In genomic region chr9:127930298-127931091, GRCh38 we compare ENCODE assay signal across 8 cellular contexts. TPM values are rescaled to one million over a fixed set of nuclear protein-coding genes. Genes with fewer than 3 reads are reported as not detected.
A peak's percentile ranks its signal among the peaks of the same experiment; 100 is the strongest.
DNase-seq lines count a peak whose midpoint lies in the region; ATAC-seq lines count a peak whose summit lies in the region.

PIP5KL1 (minus strand) TSS chr9:127930777; CDS start chr9:127930752, 25 bp downstream.

- no peak within 1 kb of the TSS for H3K18ac ChIP-seq in trophoblast cell (ENCODE audit: low read length)

- no peak within 1 kb of the TSS for H2BK120ac ChIP-seq in trophoblast cell (ENCODE audit: insufficient read depth, low read length, poor library complexity)

- in situ Hi-C loops in GM23248 (cut with MboI), result no loop called here

- intact Hi-C loops in left cardiac atrium (cut with DNase I), result no loop called here
- intact Hi-C loops in aorta (cut with DNase I), result no loop called here

- no peak within 1 kb of the TSS for H3K14ac ChIP-seq in trophoblast cell (ENCODE audit: low read length)

- peak within 1 kb of the TSS; percentile 86 for H3K4me2 ChIP-seq in GM23248 (ENCODE audit: unreplicated experiment)
- H3K4me2 ChIP-seq in Karpas-422 (ENCODE audit: low read depth, low read length, poor library complexity, severe bottlenecking), result peak within 1 kb of the TSS; percentile 93
- H3K4me2 ChIP-seq in trophoblast cell (ENCODE audit: low read length), result peak within 1 kb of the TSS; percentile 73

- H3K23ac ChIP-seq in trophoblast cell (ENCODE audit: low read length), result no peak within 1 kb of the TSS

- no peak within 1 kb of the TSS for H2BK5ac ChIP-seq in trophoblast cell (ENCODE audit: low read depth, low read length, poor library complexity)

- H3K9me3 ChIP-seq in GM23248 (ENCODE audit: low read depth) (no peaks in the 10 kb centered on the region), Karpas-422 (ENCODE audit: low read length) (no peaks in the 10 kb centered on the region), trophoblast cell (ENCODE audit: insufficient read depth, low read depth, low read length) (peaks cover 5% of the 10 kb centered on the region), aorta (ENCODE audit: control insufficient read depth, low read length) (no peaks in the 10 kb centered on the region)

- H3K4me3 ChIP-seq in GM23248 (peak within 1 kb of the TSS; percentile 70), Karpas-422 (ENCODE audit: low read length) (peak within 1 kb of the TSS; percentile 76), trophoblast cell (ENCODE audit: low read depth, low read length) (peak within 1 kb of the TSS; percentile 78), aorta (ENCODE audit: low read length in 2 of 2) (peak within 1 kb of the TSS in 1 of 2 donors; percentile 1)

- peaks cover 5% of the 10 kb centered on the region for H3K79me1 ChIP-seq in trophoblast cell (ENCODE audit: low read length)

- no peak within 1 kb of the TSS for H2BK12ac ChIP-seq in trophoblast cell (ENCODE audit: low read length)

- H3K9ac ChIP-seq in GM23248, result peak within 1 kb of the TSS; percentile 76
- H3K9ac ChIP-seq in Karpas-422 (ENCODE audit: low read length), result peak within 1 kb of the TSS; percentile 57
- no peak within 1 kb of the TSS for H3K9ac ChIP-seq in trophoblast cell (ENCODE audit: low read length)

- H3K27me3 ChIP-seq in GM23248 (replicated peaks; ENCODE audit: insufficient read depth), result no peaks in the 10 kb centered on the region
- H3K27me3 ChIP-seq in Karpas-422 (ENCODE audit: low read length), result no peaks in the 10 kb centered on the region
- H3K27me3 ChIP-seq in trophoblast cell (ENCODE audit: insufficient read depth, low read length), result peaks cover 13% of the 10 kb centered on the region
- H3K27me3 ChIP-seq in aorta (ENCODE audit: control insufficient read depth in 1 of 2, insufficient read depth in 2 of 2, low read length in 1 of 2), result no peaks in the 10 kb centered on the region

- peak; percentile 89 to 92 for ATAC-seq in left cardiac atrium
- peak; percentile 91 for ATAC-seq in aorta (ENCODE audit: low FRiP score)

- H4K91ac ChIP-seq in trophoblast cell (ENCODE audit: low read depth, low read length), result no peak within 1 kb of the TSS

- DNase-seq in GDM1 (lab: John Stamatoyannopoulos, UW) (peak; percentile 29), GM23248 (peak; percentile 98), Karpas-422 (peak; percentile 91), SW480 (ENCODE audit: low spot score) (peak; percentile 84), left cardiac atrium (peak; percentile 91), trophoblast cell (peak; percentile 77 to 85), aorta (peak; percentile 87 to 96)

- H3K79me2 ChIP-seq in GM23248 (ENCODE audit: insufficient read depth) (peaks cover 20% of the 10 kb centered on the region), Karpas-422 (ENCODE audit: low read length) (peaks cover under 1% of the 10 kb centered on the region; the same call in 1 of the 2 replicates), trophoblast cell (ENCODE audit: control insufficient read depth, insufficient read depth, low read length, poor library complexity) (no peaks in the 10 kb centered on the region)

- H2AFZ ChIP-seq in GM23248 (peak within 1 kb of the TSS; percentile 58), Karpas-422 (ENCODE audit: low read length) (no peak within 1 kb of the TSS; the same call in 1 of the 2 replicates), trophoblast cell (ENCODE audit: insufficient read depth, low read length, poor library complexity) (peak within 1 kb of the TSS; percentile 43)

- peaks cover 20% of the 10 kb centered on the region for H3F3A ChIP-seq in GM23248 (ENCODE audit: insufficient read depth)

- H3K27ac ChIP-seq in GM23248 (peak within 1 kb of the TSS; percentile 87), Karpas-422 (ENCODE audit: low read length) (no peak within 1 kb of the TSS), angular gyrus (ENCODE audit: low read depth, low read length) (peak within 1 kb of the TSS; percentile 8), trophoblast cell (ENCODE audit: low read depth, low read length) (no peak within 1 kb of the TSS), aorta (ENCODE audit: low read depth in 1 of 2, low read length in 2 of 2) (no peak within 1 kb of the TSS)

- H3K4ac ChIP-seq in trophoblast cell (ENCODE audit: low read depth, low read length), result no peak within 1 kb of the TSS

- H3K4me1 ChIP-seq in GM23248 (ENCODE audit: insufficient read depth) (peaks cover 29% of the 10 kb centered on the region), Karpas-422 (ENCODE audit: low read length) (peaks cover 20% of the 10 kb centered on the region), trophoblast cell (ENCODE audit: control insufficient read depth in 1 of 2, insufficient read depth in 2 of 2, low read length in 2 of 2) (peaks cover 14 to 26% of the 10 kb centered on the region in 2 experiments), aorta (ENCODE audit: control insufficient read depth in 1 of 2, insufficient read depth in 2 of 2, low read length in 2 of 2) (peaks cover 0 to 2% of the 10 kb centered on the region in 2 donors)

- no peaks in the 10 kb centered on the region for H3K36me3 ChIP-seq in GM23248 (ENCODE audit: low read depth)
- H3K36me3 ChIP-seq in Karpas-422 (ENCODE audit: insufficient read depth, low read length), result no peaks in the 10 kb centered on the region
- peaks cover 8 to 9% of the 10 kb centered on the region in 2 experiments for H3K36me3 ChIP-seq in trophoblast cell (ENCODE audit: control insufficient read depth in 1 of 2, insufficient read depth in 2 of 2, low read length in 2 of 2)
- H3K36me3 ChIP-seq in aorta (ENCODE audit: control insufficient read depth in 1 of 2, insufficient read depth in 2 of 2, low read length in 1 of 2), result no peaks in the 10 kb centered on the region

- WGBS in GM23248 (ENCODE audit: low coverage in 1 of 2, low lambda C conversion rate in 2 of 2, missing lambda C conversion rate in 2 of 2), 2 experiments, result 4% methylated on average over 52 to 67 of the region's 68 CpGs
- no CpG with 5 or more reads among the region's 68 CpGs for WGBS in trophoblast cell (ENCODE audit: extremely low coverage, insufficient coverage, insufficient read length)
- 1% methylated on average over 66 to 68 of the region's 68 CpGs for WGBS in aorta, 2 donors

- no peaks in the 10 kb centered on the region for H4K20me1 ChIP-seq in GM23248 (ENCODE audit: insufficient read depth)
- H4K20me1 ChIP-seq in Karpas-422 (ENCODE audit: insufficient read depth, low read depth, low read length), result peaks cover 33% of the 10 kb centered on the region; the same call in 1 of the 2 replicates

- H4K12ac ChIP-seq in trophoblast cell (ENCODE audit: low read depth, low read length), result peak within 1 kb of the TSS; percentile 17

- H2AK5ac ChIP-seq in trophoblast cell (ENCODE audit: low read length), result peak within 1 kb of the TSS; percentile 16

- H4K8ac ChIP-seq in trophoblast cell (ENCODE audit: low read depth, low read length), result peak within 1 kb of the TSS; percentile 36

- H3K9me2 ChIP-seq in GM23248 (ENCODE audit: insufficient read depth), result no peaks in the 10 kb centered on the region
- no peaks in the 10 kb centered on the region for H3K9me2 ChIP-seq in Karpas-422 (replicated peaks; ENCODE audit: insufficient read depth, low read length)

RNA-seq across cellular contexts. Expression of gene PIP5KL1, which starts in this region (rescaled TPM):
- total RNA-seq in GM23248 (2014; rRNA removed; shearing (Covaris generic)), result 5.5 and 16.6 TPM in 2 replicates
- polyA plus RNA-seq in GM23248 (2016; fragmentation: Nextera tagmentation; extraction: Ambion mirVana) (8.8 and 9.4 TPM in 2 replicates), aorta (1 to 10 TPM; 1.4 to 4.5 TPM)
- total RNA-seq in Karpas-422 (2014; rRNA removed; shearing (Covaris generic); ENCODE audit: low replicate concordance), result 2.7 and 3.1 TPM in 2 replicates
- total RNA-seq in left cardiac atrium (under 1 TPM; 0.50 to 0.99 TPM), aorta (1 to 10 TPM; 3.0 TPM)
- polyA plus RNA-seq in trophoblast cell (2013), result 2.9 and 3.3 TPM in 2 replicates

Comparison
In these comparisons a context has a peak if more than half of its experiments do, and no peak if none do; other contexts are left out.
1. Peak in DNase-seq and ATAC-seq in left cardiac atrium; RNA of the gene not detected or under 1 TPM.
2. DNase-seq: peak in every context shown above with its lines; median percentile 98 in GM23248; 92 in aorta; 91 in Karpas-422; 91 in left cardiac atrium; 84 in SW480; 81 in trophoblast cell; 29 in GDM1.
3. H3K27ac ChIP-seq: peak in GM23248 (single experiment) and angular gyrus (single experiment); none in Karpas-422 (single experiment), trophoblast cell (single experiment) and aorta (0 of 2).
4. Peak in every context shown above with its lines, with median percentiles within 50 percentile points of each other: H3K4me2 ChIP-seq.